Comparison of ENCODE assay signal across 21 cellular contexts in genomic region chr5:128097781-128098180, GRCh38. TPM values are rescaled to one million over a fixed set of nuclear protein-coding genes. Genes with fewer than 3 reads are reported as not detected.
DNase-seq lines count a peak whose midpoint lies in the region; ATAC-seq, FAIRE-seq and TF ChIP-seq lines count a peak whose summit lies in the region.
"Had no signal": no experiment of that assay in that cellular context is flagged by ENCODE, and none has a peak within 500 bp of the region (broad histone marks: within the 10 kb centered on the region; RNA-seq: fewer than 3 reads in every experiment).

No MANE protein-coding gene starts in this region.

- POLR2A ChIA-PET in HEK293 (lab: Yijun Ruan, JAX): no interaction called here
- POLR2A ChIA-PET in OCI-LY7 (lab: Charles Lee): no interaction called here
- POLR2A ChIA-PET in K562 (lab: Yijun Ruan, JAX): interaction anchor here (0.7 to 1.4 kb wide), 2 partner anchors 9 to 19 kb away, joined by 3 to 4 read pairs; no protein-coding TSS in a partner anchor

- TF ChIP-seq RAD21 in K562 (CRISPR knock-in tag; conservative IDR thresholded peaks at IDR 0.05 in 1 of 2, IDR thresholded peaks at IDR 0.05 in 1 of 2): no peak

- H3K27me3 ChIP-seq in Karpas-422 (ENCODE audit: low read length): no peaks in the 10 kb centered on the region
- H3K27me3 ChIP-seq in K562 (ENCODE audit: control insufficient read depth in 2 of 2, insufficient read depth in 2 of 2, low read length in 2 of 2): no peaks in the 10 kb centered on the region

- FAIRE-seq in K562 (lab: Jason Lieb, UNC): no peak
- FAIRE-seq: GM12878, H1 had no signal

- peaks cover 0 to 3% of the 10 kb centered on the region in 2 experiments; a peak in 1 of 3 replicates for H3K36me3 ChIP-seq in HEK293 (ENCODE audit: control insufficient read depth in 2 of 2, insufficient read depth in 1 of 2, low read length in 2 of 2)
- peaks cover 95% of the 10 kb centered on the region for H3K36me3 ChIP-seq in Karpas-422 (ENCODE audit: insufficient read depth, low read length)
- H3K36me3 ChIP-seq in OCI-LY7 (ENCODE audit: insufficient read depth, low read length): peaks cover 78% of the 10 kb centered on the region
- H3K36me3 ChIP-seq in K562 (ENCODE audit: control insufficient read depth, insufficient read depth, low read length): peaks cover 2% of the 10 kb centered on the region; the same call in 2 of the 3 replicates

- no peaks in the 10 kb centered on the region; the same call in 1 of the 2 replicates for H3K9me3 ChIP-seq in HEK293 (ENCODE audit: control insufficient read depth, insufficient read depth, low read depth, low read length)
- H3K9me3 ChIP-seq in Karpas-422 (ENCODE audit: low read length): peaks cover 5% of the 10 kb centered on the region
- H3K9me3 ChIP-seq in OCI-LY7 (ENCODE audit: low read length): peaks cover 42% of the 10 kb centered on the region
- H3K9me3 ChIP-seq in K562 (replicated peaks; ENCODE audit: control insufficient read depth, insufficient read depth, low read depth, low read length): peaks cover 6% of the 10 kb centered on the region; the same call in 1 of the 2 replicates

- ATAC-seq in K562 (no peak), left cardiac atrium (no peak), HG03135 (IDR thresholded peaks at IDR 0.05; ENCODE audit: unreplicated experiment) (no peak)
- ATAC-seq: GM12878, HCT116 had no signal

- H3K4me2 ChIP-seq in Karpas-422 (ENCODE audit: low read depth, low read length, poor library complexity, severe bottlenecking) (peak overlapping the region; percentile 26), OCI-LY7 (ENCODE audit: low read length) (no peak overlapping the region), K562 (ENCODE audit: insufficient read depth, low read length) (no peak overlapping the region)

- no peaks in the 10 kb centered on the region for H3K4me1 ChIP-seq in HEK293 (ENCODE audit: control insufficient read depth, insufficient read depth, low read length)
- H3K4me1 ChIP-seq in Karpas-422 (ENCODE audit: low read length): peaks cover 61% of the 10 kb centered on the region
- no peaks in the 10 kb centered on the region for H3K4me1 ChIP-seq in OCI-LY7 (ENCODE audit: insufficient read depth, low read length, poor library complexity, severe bottlenecking)
- H3K4me1 ChIP-seq in K562 (replicated peaks in 1 of 2; ENCODE audit: control insufficient read depth in 2 of 2, insufficient read depth in 2 of 2, low read length in 2 of 2): no peaks in the 10 kb centered on the region

- H3K9me2 ChIP-seq in Karpas-422 (replicated peaks; ENCODE audit: insufficient read depth, low read length): no peaks in the 10 kb centered on the region
- no peaks in the 10 kb centered on the region for H3K9me2 ChIP-seq in OCI-LY7 (ENCODE audit: insufficient read depth, low read length)

- TF ChIP-seq CTCF in HEK293 (tag by site-specific recombination; IDR thresholded peaks at IDR 0.05) (no peak), OCI-LY7 (conservative IDR thresholded peaks at IDR 0.05; ENCODE audit: low read length) (no peak), K562 (IDR thresholded peaks at IDR 0.05 in 2 of 3, conservative IDR thresholded peaks at IDR 0.05 in 1 of 3; ENCODE audit: insufficient read depth in 2 of 3, low read depth in 1 of 3, low read length in 3 of 3) (no peak)

- H3K4me3 ChIP-seq in HEK293 (ENCODE audit: low read depth, low read length) (no peak overlapping the region), Karpas-422 (ENCODE audit: low read length) (no peak overlapping the region), OCI-LY7 (ENCODE audit: low read depth, low read length, poor library complexity, severe bottlenecking) (no peak overlapping the region), K562 (no peak overlapping the region)
- H3K4me3 ChIP-seq: GM12878, GM23248 had no signal

- in situ Hi-C loops in K562 (cut with MboI): no loop called here

- H3K79me2 ChIP-seq in Karpas-422 (ENCODE audit: low read length): peaks cover 100% of the 10 kb centered on the region
- peaks cover 98% of the 10 kb centered on the region for H3K79me2 ChIP-seq in OCI-LY7 (ENCODE audit: insufficient read depth, low read depth, low read length)
- peaks cover 26% of the 10 kb centered on the region for H3K79me2 ChIP-seq in K562 (ENCODE audit: control insufficient read depth, insufficient read depth, low read length)

- H3K27ac ChIP-seq in HEK293 (ENCODE audit: extremely low read depth, low read depth, low read length): no peak overlapping the region
- H3K27ac ChIP-seq in Karpas-422 (ENCODE audit: low read length): peak overlapping the region; percentile 53
- no peak overlapping the region for H3K27ac ChIP-seq in OCI-LY7 (ENCODE audit: low read depth, low read length, poor library complexity, severe bottlenecking)
- no peak overlapping the region for H3K27ac ChIP-seq in K562 (ENCODE audit: extremely low read depth, low read depth, low read length)
- H3K27ac ChIP-seq: GM23248 had no signal

- no peaks in the 10 kb centered on the region for H3K9me1 ChIP-seq in K562 (ENCODE audit: control insufficient read depth, insufficient read depth, low read length)

- intact Hi-C loops in OCI-LY7 (cut with micrococcal nuclease; ENCODE audit: unreplicated experiment) (no loop called here), K562 (cut with micrococcal nuclease) (no loop called here), left cardiac atrium (cut with DNase I) (no loop called here)

- H4K20me1 ChIP-seq in Karpas-422 (ENCODE audit: insufficient read depth, low read depth, low read length) (peaks cover 82% of the 10 kb centered on the region), OCI-LY7 (ENCODE audit: insufficient read depth, low read length) (no peaks in the 10 kb centered on the region), K562 (replicated peaks; ENCODE audit: control insufficient read depth, insufficient read depth, low read length) (no peaks in the 10 kb centered on the region)

- TF ChIP-seq EP300 in K562 (IDR thresholded peaks at IDR 0.05; ENCODE audit: low read length): no peak

- CTCF ChIA-PET in HEK293 (lab: Yijun Ruan, JAX): no interaction called here
- CTCF ChIA-PET in OCI-LY7 (lab: Charles Lee; ENCODE audit: unreplicated experiment): no interaction called here
- CTCF ChIA-PET in K562 (lab: Yijun Ruan, JAX; ENCODE audit: low intra/inter-chr PET ratio): no interaction called here

- H2AFZ ChIP-seq in Karpas-422 (ENCODE audit: low read length): no peak overlapping the region
- H2AFZ ChIP-seq in OCI-LY7 (ENCODE audit: low read length): no peak overlapping the region
- H2AFZ ChIP-seq in K562 (ENCODE audit: low read depth, low read length): no peak overlapping the region
- H2AFZ ChIP-seq: GM23248 had no signal

- BruUV-seq in OCI-LY7 (replicated peaks; lab: Mats Ljungman, UMichigan) (no TSS peak), K562 (replicated peaks; lab: Mats Ljungman, UMichigan) (no TSS peak)

- DNase-seq in Karpas-422 (no peak), OCI-LY7 (ENCODE audit: low spot score) (peak; percentile 23), K562 (ENCODE audit: extremely low read depth in 1 of 4, low spot score in 3 of 4) (no peak), left cardiac atrium (no peak), amygdala (lab: John Stamatoyannopoulos, UW) (no peak), globus pallidus (ENCODE audit: low spot score) (no peak)
- DNase-seq: C1 segment of cervical spinal cord; Calu3; CD4-positive, alpha-beta memory T cell; COR-L47; DMS79; EL; GDM1; GM23248; H9; HFFc6 had no signal

- H3K9ac ChIP-seq in Karpas-422 (ENCODE audit: low read length) (no peak overlapping the region), K562 (ENCODE audit: insufficient read depth in 1 of 2, low read depth in 2 of 2, low read length in 2 of 2) (no peak overlapping the region)
- H3K9ac ChIP-seq: GM23248 had no signal

- no peak for TF ChIP-seq POLR2A in K562 (conservative IDR thresholded peaks at IDR 0.05)

RNA-seq across cellular contexts. Expression of gene SLC12A2, which starts 14.2 kb away (rescaled TPM):
- 235 and 297 TPM in 2 replicates for total RNA-seq in Karpas-422 (2014; rRNA removed; shearing (Covaris generic); ENCODE audit: low replicate concordance)
- total RNA-seq in OCI-LY7 (2014; rRNA removed; shearing (Covaris generic)): 20.6 and 24.1 TPM in 2 replicates
- total RNA-seq in OCI-LY7 (2022) (25.5 and 36.5 TPM in 2 replicates), K562 (2014; rRNA removed) (14.6 and 16.6 TPM in 2 replicates), K562 (2014; rRNA removed; fragmentation: Illumina TruSeq; extraction: Trizol) (20.3 and 25.8 TPM in 2 replicates), K562 (2015; rRNA removed; fragmentation: Illumina TruSeq; extraction: Trizol) (18.1 and 18.6 TPM in 2 replicates), K562 (2021) (17.5 and 19.7 TPM in 2 replicates), left cardiac atrium (10 to 100 TPM; 13.2 to 20.1 TPM)
- total RNA-seq in K562 (2011; cell fraction: chromatin; rRNA removed; ENCODE audit: low replicate concordance): 25.5 and 58.3 TPM in 2 replicates
- 16.8 and 22.5 TPM in 2 replicates for total RNA-seq in K562 (2011; cell fraction: nucleolus; rRNA removed)
- total RNA-seq in K562 (2011; cell fraction: nucleoplasm; rRNA removed): 28.2 and 32.5 TPM in 2 replicates
- polyA plus RNA-seq in K562 (2011; rRNA removed) (7.2 and 12.6 TPM in 2 replicates), K562 (2014; fragmentation: Illumina TruSeq; extraction: Trizol) (6.4 and 6.7 TPM in 2 replicates), K562 (2014; fragmentation: Nextera tagmentation; extraction: Ambion mirVana) (1 to 10 TPM; 5.3 to 5.4 TPM), K562 (2014; rRNA removed) (5.1 and 5.7 TPM in 2 replicates)
- 3.8 and 4.3 TPM in 2 replicates for polyA plus RNA-seq in K562 (2011; cell fraction: cytosol; rRNA removed)
- polyA plus RNA-seq in K562 (2011; cell fraction: nucleus; rRNA removed): 4.7 and 5.9 TPM in 2 replicates
- 4.6 and 6.5 TPM in 2 replicates for polyA plus RNA-seq in K562 (2012)
- polyA minus RNA-seq in K562 (2011; rRNA and poly(A)+ RNA removed): 59.0 and 96.2 TPM in 2 replicates
- polyA minus RNA-seq in K562 (2011; cell fraction: cytosol; rRNA and poly(A)+ RNA removed): 15.4 and 28.4 TPM in 2 replicates
- 17.2 and 19.3 TPM in 2 replicates for polyA minus RNA-seq in K562 (2011; cell fraction: nucleus; rRNA and poly(A)+ RNA removed)

Comparison
In these comparisons a context has a peak if more than half of its experiments do, and no peak if none do; other contexts are left out.
1. Of the 44 proteins assayed by ChIP-seq in both K562 and HEK293: peak only in K562: TRIM28; only in HEK293: SETDB1; in both: none; in neither: 42.